Comparison of ENCODE assay signal across 19 cellular contexts in the genomic region with DNA sequence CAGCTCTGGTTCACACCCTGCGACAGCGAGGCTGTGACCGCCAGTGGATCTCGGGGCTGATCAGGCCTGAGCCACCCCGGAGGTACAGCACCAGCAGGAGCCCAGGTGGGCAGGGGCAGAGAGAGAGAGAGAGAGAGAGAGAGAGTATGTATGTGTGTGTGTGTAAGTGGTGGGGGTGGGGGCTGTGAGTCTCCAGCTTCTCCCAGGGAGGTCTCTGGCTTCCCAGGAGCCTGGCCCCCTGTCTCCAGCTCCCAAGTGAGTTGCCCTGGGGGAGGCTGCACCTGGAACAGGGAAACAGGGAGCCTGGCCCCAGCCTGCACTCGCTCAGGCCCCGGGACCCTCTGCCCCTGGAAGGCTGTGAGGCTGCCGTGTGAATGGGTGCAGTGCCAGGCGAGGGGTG. TPM values are rescaled to one million over a fixed set of nuclear protein-coding genes. Genes with fewer than 3 reads are reported as not detected.
"Had no signal": no experiment of that assay in that cellular context is flagged by ENCODE, and none has a peak within 500 bp of the region (broad histone marks: within the 10 kb centered on the region; RNA-seq: fewer than 3 reads in every experiment).

No MANE protein-coding gene starts in this region.

- DNase-seq: activated CD4-positive, alpha-beta T cell treated with anti-CD3 and anti-CD28 coated beads, Interleukin-2, amount 50 U/mL, for 4 hours; activated naive CD4-positive, alpha-beta T cell treated with anti-CD3 and anti-CD28 coated beads for 36 hours; activated naive CD8-positive, alpha-beta T cell treated with anti-CD3 and anti-CD28 coated beads, Interleukin-2, amount 50 U/mL, for 24 hours; activated T-cell treated with anti-CD3 and anti-CD28 coated beads for 4 hours; caudate nucleus; colonic mucosa; kidney glomerular epithelial cell; lower lobe of right lung; midbrain; naive B cell; nucleus accumbens; posterior cingulate gyrus; stimulated activated naive CD8-positive, alpha-beta T cell treated with anti-CD3 and anti-CD28 coated beads, Interleukin-15, Interleukin-2, amounts not matched to agents 100 U/mL and 50 U/mL, for 24 hours had no signal

- FAIRE-seq: small intestine had no signal

- H3K9me3 Mint-ChIP-seq: activated naive CD4-positive, alpha-beta T cell treated with anti-CD3 and anti-CD28 coated beads for 36 hours; activated naive CD8-positive, alpha-beta T cell treated with anti-CD3 and anti-CD28 coated beads, Interleukin-2, amount 50 U/mL, for 24 hours; activated T-helper 2 cell treated with anti-CD3 and anti-CD28 coated beads, Interferon-gamma antibody, Interleukin-2, Interleukin-4, amounts not matched to agents 10 μg/mL and 5 μg/mL and 100 μg/mL, durations not matched to agents 14 hours and 24 hours and 36 hours; naive B cell had no signal

- H3K4me1 Mint-ChIP-seq: activated naive CD8-positive, alpha-beta T cell treated with anti-CD3 and anti-CD28 coated beads, Interleukin-2, amount 50 U/mL, for 24 hours had no signal

- H3K36me3 Mint-ChIP-seq: naive B cell had no signal

- H3K4me1 ChIP-seq: lower lobe of right lung had no signal

- H3K9me3 ChIP-seq: ascending aorta, colonic mucosa, esophagus muscularis mucosa, lower lobe of right lung, upper lobe of left lung had no signal

- H3K27me3 ChIP-seq: ascending aorta, colonic mucosa had no signal

- H3K36me3 ChIP-seq: ascending aorta, colonic mucosa, esophagus muscularis mucosa, lower lobe of right lung, upper lobe of left lung had no signal

- H3K27ac Mint-ChIP-seq: activated naive CD4-positive, alpha-beta T cell treated with anti-CD3 and anti-CD28 coated beads for 36 hours; activated naive CD8-positive, alpha-beta T cell treated with anti-CD3 and anti-CD28 coated beads, Interleukin-2, amount 50 U/mL, for 24 hours; activated T-helper 2 cell treated with anti-CD3 and anti-CD28 coated beads, Interferon-gamma antibody, Interleukin-2, Interleukin-4, amounts not matched to agents 10 μg/mL and 5 μg/mL and 100 μg/mL, durations not matched to agents 14 hours and 24 hours and 36 hours; naive B cell had no signal

- ATAC-seq: activated naive CD8-positive, alpha-beta T cell treated with anti-CD3 and anti-CD28 coated beads, Interleukin-2, amount 50 U/mL, for 24 hours; lower lobe of right lung; stimulated activated naive CD8-positive, alpha-beta T cell treated with anti-CD3 and anti-CD28 coated beads, Interleukin-15, Interleukin-2, amounts not matched to agents 100 U/mL and 50 U/mL, for 24 hours had no signal

- H3K4me3 Mint-ChIP-seq: activated naive CD4-positive, alpha-beta T cell treated with anti-CD3 and anti-CD28 coated beads for 36 hours; activated naive CD8-positive, alpha-beta T cell treated with anti-CD3 and anti-CD28 coated beads, Interleukin-2, amount 50 U/mL, for 24 hours; naive B cell had no signal

- H3K27ac ChIP-seq: ascending aorta, colonic mucosa, esophagus muscularis mucosa, lower lobe of right lung, upper lobe of left lung had no signal

- H3K4me3 ChIP-seq: colonic mucosa, esophagus muscularis mucosa, lower lobe of right lung, upper lobe of left lung had no signal

RNA-seq across cellular contexts. Expression of a gene that starts 2.0 kb away (rescaled TPM):
- total RNA-seq: activated naive CD4-positive, alpha-beta T cell treated with anti-CD3 and anti-CD28 coated beads for 36 hours; activated T-helper 2 cell treated with anti-CD3 and anti-CD28 coated beads, Interferon-gamma antibody, Interleukin-2, Interleukin-4, amounts not matched to agents 10 μg/mL and 5 μg/mL and 100 μg/mL, durations not matched to agents 14 hours and 24 hours and 36 hours; temporal lobe; upper lobe of left lung had no signal

RNA-seq across cellular contexts. Expression of a gene that starts 23.1 kb away (rescaled TPM):
- total RNA-seq: ascending aorta, lower lobe of right lung, upper lobe of left lung had no signal
